ENCODE assay signal across 10 cellular contexts in genomic region chr12:795305-795704, GRCh38.
A peak's percentile ranks its signal among the peaks of the same experiment; 100 is the strongest.
DNase-seq lines count a peak whose midpoint lies in the region.
"Had no signal": no experiment of that assay in that cellular context is flagged by ENCODE, and none has a peak within 500 bp of the region (broad histone marks: within the 10 kb centered on the region; RNA-seq: fewer than 3 reads in every experiment).

No MANE protein-coding gene starts in this region.

- no peaks in the 10 kb centered on the region for H3K9me3 Mint-ChIP-seq in activated naive CD4-positive, alpha-beta T cell treated with anti-CD3 and anti-CD28 coated beads, Interleukin-2, amount 10 ng/mL, durations not matched to agents 7 days and 5 days

- H3K4me3 ChIP-seq in GM08714 (ENCODE audit: low read length), result peak overlapping the region; percentile 16; the same call in 1 of the 2 replicates

- intact Hi-C loops in posterior cingulate gyrus (cut with DNase I), result no loop called here

- H3K36me3 Mint-ChIP-seq in activated naive CD4-positive, alpha-beta T cell treated with anti-CD3 and anti-CD28 coated beads, Interleukin-2, amount 10 ng/mL, durations not matched to agents 7 days and 5 days, result peaks cover 17% of the 10 kb centered on the region

- H3K27me3 Mint-ChIP-seq in activated naive CD4-positive, alpha-beta T cell treated with anti-CD3 and anti-CD28 coated beads, Interleukin-2, amount 10 ng/mL, durations not matched to agents 7 days and 5 days, result no peaks in the 10 kb centered on the region

- DNase-seq in T-helper 2 cell (peak in 3 of 5 experiments; percentile 15 to 91 (median 64)), posterior cingulate gyrus (no peak), SW 1271 (lab: John Stamatoyannopoulos, UW) (no peak), anterior cingulate cortex (lab: John Stamatoyannopoulos, UW) (no peak)
- peak; percentile 27 for DNase-seq in activated naive CD4-positive, alpha-beta T cell treated with anti-CD3 and anti-CD28 coated beads, Interleukin-2, amount 10 ng/mL, durations not matched to agents 7 days and 5 days
- peak; percentile 86 for DNase-seq in stimulated activated CD4-positive, alpha-beta T cell treated with anti-CD3 and anti-CD28 coated beads, Interleukin-1b, Interleukin-23, amount 100 ng/mL, for 48 hours
- DNase-seq in effector CD8-positive, alpha-beta T cell (lab: John Stamatoyannopoulos, UW), result no peak
- DNase-seq: EL, Right ventricle myocardium superior had no signal

- H3K4me1 Mint-ChIP-seq in activated naive CD4-positive, alpha-beta T cell treated with anti-CD3 and anti-CD28 coated beads, Interleukin-2, amount 10 ng/mL, durations not matched to agents 7 days and 5 days, result peaks cover 46% of the 10 kb centered on the region

- CTCF ChIA-PET in activated naive CD4-positive, alpha-beta T cell treated with anti-CD3 and anti-CD28 coated beads, Interleukin-2, amount 10 ng/mL, durations not matched to agents 7 days and 5 days (lab: Charles Lee), result interaction anchor here (0.7 kb wide), 1 partner anchor 23 kb away, joined by 4 read pairs; no protein-coding TSS in a partner anchor

- H3K4me3 Mint-ChIP-seq in activated naive CD4-positive, alpha-beta T cell treated with anti-CD3 and anti-CD28 coated beads, Interleukin-2, amount 10 ng/mL, durations not matched to agents 7 days and 5 days, result no peak overlapping the region

- no peak overlapping the region for H3K27ac Mint-ChIP-seq in activated naive CD4-positive, alpha-beta T cell treated with anti-CD3 and anti-CD28 coated beads, Interleukin-2, amount 10 ng/mL, durations not matched to agents 7 days and 5 days

Comparison
In these comparisons a context has a peak if more than half of its experiments do, and no peak if none do; other contexts are left out.
1. DNase-seq: peak in T-helper 2 cell (3 of 5), activated naive CD4-positive, alpha-beta T cell treated with anti-CD3 and anti-CD28 coated beads, Interleukin-2, amount 10 ng/mL, durations not matched to agents 7 days and 5 days (single experiment) and stimulated activated CD4-positive, alpha-beta T cell treated with anti-CD3 and anti-CD28 coated beads, Interleukin-1b, Interleukin-23, amount 100 ng/mL, for 48 hours (single experiment); none in posterior cingulate gyrus (0 of 10), SW 1271 (0 of 2), anterior cingulate cortex (0 of 58) and effector CD8-positive, alpha-beta T cell (single experiment).